Comparison of ENCODE assay signal across 8 cellular contexts in the genomic region with DNA sequence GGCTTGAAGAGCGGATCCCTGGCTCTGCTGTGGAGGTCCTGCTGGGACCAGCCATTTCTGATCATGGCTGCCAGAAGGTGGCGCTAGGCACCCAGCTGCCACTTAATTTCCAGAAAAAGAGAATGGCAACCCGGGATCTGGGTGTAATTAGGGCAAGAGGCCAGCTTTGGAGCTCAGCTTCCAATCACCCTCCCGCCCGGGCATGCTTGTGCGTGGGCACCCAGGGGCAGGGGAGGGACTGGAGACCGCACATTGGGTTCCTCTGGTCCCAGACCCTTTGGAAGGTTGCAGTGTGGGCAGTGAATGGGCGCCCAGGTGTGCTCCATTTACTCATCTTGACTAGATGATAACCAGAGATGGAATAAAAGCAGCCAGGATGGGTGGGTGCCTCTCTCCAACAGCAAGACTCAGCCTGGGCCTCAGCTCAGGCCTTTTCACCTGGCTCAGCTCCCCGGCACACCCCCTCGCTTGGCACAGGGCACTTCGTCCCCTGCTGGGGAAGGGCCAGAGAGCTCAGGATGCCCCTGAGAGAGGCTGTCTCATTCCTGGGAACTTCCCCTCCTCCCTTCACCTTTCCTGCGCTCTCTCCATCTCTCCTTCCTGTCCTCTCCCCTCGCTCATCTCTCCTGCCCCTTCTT. TPM values are rescaled to one million over a fixed set of nuclear protein-coding genes. Genes with fewer than 3 reads are reported as not detected.
DNase-seq lines count a peak whose midpoint lies in the region; TF ChIP-seq lines count a peak whose summit lies in the region.

No MANE protein-coding gene starts in this region.

- no peak overlapping the region for H3K27ac Mint-ChIP-seq in neural progenitor cell

- intact Hi-C loops in vagina (cut with DNase I) = loop anchor here (10.0 kb wide), 1 partner anchor 160 kb away; the partner anchor contains the start of gene COL13A1

- H3K27ac ChIP-seq in neural progenitor cell (no peak overlapping the region), vagina (no peak overlapping the region)

- no peak for TF ChIP-seq POLR2A in vagina (IDR thresholded peaks at IDR 0.05)

- no peak overlapping the region for H3K9ac ChIP-seq in neural progenitor cell

- H3F3A ChIP-seq in neural progenitor cell (ENCODE audit: low read depth) = peaks cover 19% of the 10 kb centered on the region

- peaks cover 50% of the 10 kb centered on the region for H3K4me1 Mint-ChIP-seq in neural progenitor cell

- peak; percentile 79 for TF ChIP-seq CTCF in fibroblast of mammary gland (conservative IDR thresholded peaks at IDR 0.05; ENCODE audit: control insufficient read depth, insufficient read depth, low read depth, low read length)
- TF ChIP-seq CTCF in neural progenitor cell (IDR thresholded peaks at IDR 0.05) = peak; percentile 93
- TF ChIP-seq CTCF in vagina (IDR thresholded peaks at IDR 0.05) = peak; percentile 37 to 69 (median 60)

- H3K36me3 ChIP-seq in neural progenitor cell (no peaks in the 10 kb centered on the region), vagina (no peaks in the 10 kb centered on the region)

- DNase-seq in activated effector memory CD4-positive, alpha-beta T cell treated with anti-CD3 and anti-CD28 coated beads, Interleukin-2, amount 50 U/mL, for 16 hours = peak; percentile 71
- DNase-seq in activated effector memory CD4-positive, alpha-beta T cell treated with Interleukin-2 at 50 U/mL for 16 hours = no peak
- DNase-seq in NCI-H1105 treated with DMSO at 0.1 percent for 48 hours (lab: John Stamatoyannopoulos, UW) (peak; percentile 46), fibroblast of mammary gland (ENCODE audit: low read depth) (peak; percentile 46), neural progenitor cell (ENCODE audit: low spot score) (peak; percentile 82), vagina (ENCODE audit: extremely low spot score in 2 of 2) (no peak), G401 (ENCODE audit: low spot score) (no peak)
- DNase-seq in activated CD4-positive, alpha-beta T cell treated with anti-CD3 and anti-CD28 coated beads, Interleukin-2, amount 50 U/mL, for 48 hours = peak; percentile 55 to 61

- H3K4me2 ChIP-seq in neural progenitor cell = no peak overlapping the region

- H4K20me1 ChIP-seq in neural progenitor cell (ENCODE audit: low read depth) = no peaks in the 10 kb centered on the region

- in situ Hi-C loops in G401 (cut with HindIII; ENCODE audit: low sequenced_read_pairs) = no loop called here

- H3K36me3 Mint-ChIP-seq in neural progenitor cell = no peaks in the 10 kb centered on the region

- H3K79me2 ChIP-seq in neural progenitor cell (ENCODE audit: low read depth) = no peaks in the 10 kb centered on the region

- H3K4me3 ChIP-seq in fibroblast of mammary gland (ENCODE audit: control insufficient read depth, low read depth, low read length) (no peak overlapping the region), neural progenitor cell (no peak overlapping the region), vagina (no peak overlapping the region)

- H3K27me3 Mint-ChIP-seq in neural progenitor cell (ENCODE audit: insufficient read depth, low read depth) = peaks cover 24% of the 10 kb centered on the region

- H3K9me3 ChIP-seq in neural progenitor cell (ENCODE audit: low read depth) (no peaks in the 10 kb centered on the region), vagina (no peaks in the 10 kb centered on the region)

- H3K27me3 ChIP-seq in neural progenitor cell (no peaks in the 10 kb centered on the region), vagina (no peaks in the 10 kb centered on the region)

- H3K4me3 Mint-ChIP-seq in neural progenitor cell = peak overlapping the region; percentile 46

- H3K9me3 Mint-ChIP-seq in neural progenitor cell = no peaks in the 10 kb centered on the region

- H3K4me1 ChIP-seq in neural progenitor cell (peaks cover 26% of the 10 kb centered on the region), vagina (peaks cover 5% of the 10 kb centered on the region)

- no peak overlapping the region for H2AFZ ChIP-seq in neural progenitor cell (replicated peaks)

RNA-seq across cellular contexts. Expression of gene FAM241B, which starts 14.7 kb away (rescaled TPM):
- total RNA-seq in neural progenitor cell (ENCODE audit: low replicate concordance) = 2.6 and 4.6 TPM in 2 replicates
- 0.98 TPM for total RNA-seq in vagina
- 27.8 and 36.7 TPM in 2 replicates for total RNA-seq in G401 (2014; rRNA removed; shearing (Covaris generic))

Comparison
In these comparisons a context has a peak if more than half of its experiments do, and no peak if none do; other contexts are left out.
1. DNase-seq: peak in activated effector memory CD4-positive, alpha-beta T cell treated with anti-CD3 and anti-CD28 coated beads, Interleukin-2, amount 50 U/mL, for 16 hours (single experiment), NCI-H1105 treated with DMSO at 0.1 percent for 48 hours (single experiment), activated CD4-positive, alpha-beta T cell treated with anti-CD3 and anti-CD28 coated beads, Interleukin-2, amount 50 U/mL, for 48 hours (2 of 2), fibroblast of mammary gland (single experiment) and neural progenitor cell (single experiment); none in activated effector memory CD4-positive, alpha-beta T cell treated with Interleukin-2 at 50 U/mL for 16 hours (single experiment), vagina (0 of 2) and G401 (single experiment).
2. Peak in every context shown above with its lines, with median percentiles within 50 percentile points of each other: CTCF ChIP-seq.